ENCODE assay signal across 23 cellular contexts in genomic region chr12:130992448-130992847, GRCh38. TPM values are rescaled to one million over a fixed set of nuclear protein-coding genes. Genes with fewer than 3 reads are reported as not detected.
DNase-seq lines count a peak whose midpoint lies in the region; ATAC-seq, FAIRE-seq and TF ChIP-seq lines count a peak whose summit lies in the region.
"Had no signal": no experiment of that assay in that cellular context is flagged by ENCODE, and none has a peak within 500 bp of the region (broad histone marks: within the 10 kb centered on the region; RNA-seq: fewer than 3 reads in every experiment).

No MANE protein-coding gene starts in this region.

- DNase-seq in activated effector memory CD4-positive, alpha-beta T cell treated with anti-CD3 and anti-CD28 coated beads, Interleukin-2, amount 50 U/mL, for 16 hours: peak; percentile 52
- DNase-seq in activated effector memory CD4-positive, alpha-beta T cell treated with Interleukin-2 at 50 U/mL for 16 hours: no peak
- DNase-seq in NCI-H187 treated with DMSO at 0.1 percent for 48 hours (lab: John Stamatoyannopoulos, UW) (peak; percentile 22), bronchial epithelial cell (ENCODE audit: low read depth) (no peak), SIG-M5 treated with dmso at 0.1 percent for 504 hours (lab: John Stamatoyannopoulos, UW; ENCODE audit: unreplicated experiment) (no peak), caudate nucleus (lab: John Stamatoyannopoulos, UW) (no peak)
- DNase-seq: activated CD4-positive, alpha-beta T cell treated with anti-CD3 and anti-CD28 coated beads, Interleukin-2, amount 50 U/mL, for 48 hours; CD8-positive, alpha-beta T cell; hippocampal formation; kidney glomerular epithelial cell; midbrain; MV-4-11; NCI-H226; stimulated activated CD4-positive, alpha-beta T cell treated with anti-CD3 and anti-CD28 coated beads, Interleukin-15, amount 100 ng/mL, for 24 hours; stimulated activated naive CD8-positive, alpha-beta T cell treated with anti-CD3 and anti-CD28 coated beads, Interleukin-15, Interleukin-2, amounts not matched to agents 100 U/mL and 50 U/mL, for 24 hours had no signal

- peak; percentile 20 for ATAC-seq in stimulated activated memory B cell treated with anti-CD40 and anti-IgM and Interleukin-4, amounts not matched to agents 10 μg/mL and 1 μg/mL and 100 μg/mL, for 72 hours
- ATAC-seq in GM18873 (IDR thresholded peaks at IDR 0.05; ENCODE audit: low FRiP score, unreplicated experiment): no peak
- ATAC-seq: CD8-positive, alpha-beta T cell; HCT116; K562; stimulated activated naive CD8-positive, alpha-beta T cell treated with anti-CD3 and anti-CD28 coated beads, Interleukin-15, Interleukin-2, amounts not matched to agents 100 U/mL and 50 U/mL, for 24 hours had no signal

- FAIRE-seq in bronchial epithelial cell (lab: Jason Lieb, UNC): peak; percentile 40
- FAIRE-seq: endothelial cell of umbilical vein, K562 had no signal

- H3K27me3 ChIP-seq in bronchial epithelial cell (ENCODE audit: control insufficient read depth, insufficient read depth, low read length): no peaks in the 10 kb centered on the region
- H3K27me3 ChIP-seq: neural progenitor cell had no signal

- no peaks in the 10 kb centered on the region for H3K36me3 Mint-ChIP-seq in stimulated activated memory B cell treated with anti-CD40 and anti-IgM and Interleukin-4, amounts not matched to agents 10 μg/mL and 1 μg/mL and 100 μg/mL, for 72 hours
- H3K36me3 Mint-ChIP-seq: activated naive CD4-positive, alpha-beta T cell treated with anti-CD3 and anti-CD28 coated beads, Interleukin-2, amount 50 U/mL, for 24 hours; CD8-positive, alpha-beta T cell; neural progenitor cell had no signal

- H3K36me3 ChIP-seq in bronchial epithelial cell (ENCODE audit: control insufficient read depth, insufficient read depth, low read length): no peaks in the 10 kb centered on the region
- H3K36me3 ChIP-seq: neural progenitor cell had no signal

- no peaks in the 10 kb centered on the region for H3K9me3 Mint-ChIP-seq in stimulated activated memory B cell treated with anti-CD40 and anti-IgM and Interleukin-4, amounts not matched to agents 10 μg/mL and 1 μg/mL and 100 μg/mL, for 72 hours
- H3K9me3 Mint-ChIP-seq: activated naive CD4-positive, alpha-beta T cell treated with anti-CD3 and anti-CD28 coated beads, Interleukin-2, amount 50 U/mL, for 24 hours; CD8-positive, alpha-beta T cell; T-helper 1 cell treated with Interleukin-12 subunit alpha and Interleukin-12 subunit beta and Interleukin-4 antibody, amounts not matched to agents 30 μg/mL and 1 μg/mL, for 36 hours had no signal

- H3K27ac Mint-ChIP-seq in stimulated activated memory B cell treated with anti-CD40 and anti-IgM and Interleukin-4, amounts not matched to agents 10 μg/mL and 1 μg/mL and 100 μg/mL, for 72 hours: no peak overlapping the region
- H3K27ac Mint-ChIP-seq: activated naive CD4-positive, alpha-beta T cell treated with anti-CD3 and anti-CD28 coated beads, Interleukin-2, amount 50 U/mL, for 24 hours; CD8-positive, alpha-beta T cell; T-helper 1 cell treated with Interleukin-12 subunit alpha and Interleukin-12 subunit beta and Interleukin-4 antibody, amounts not matched to agents 30 μg/mL and 1 μg/mL, for 36 hours had no signal

- H3K27me3 Mint-ChIP-seq in stimulated activated memory B cell treated with anti-CD40 and anti-IgM and Interleukin-4, amounts not matched to agents 10 μg/mL and 1 μg/mL and 100 μg/mL, for 72 hours: peaks cover 53% of the 10 kb centered on the region

- H3K4me3 ChIP-seq in bronchial epithelial cell (ENCODE audit: low read depth, low read length): no peak overlapping the region
- H3K4me3 ChIP-seq: K562, neural progenitor cell had no signal

- H3K27ac ChIP-seq in caudate nucleus (ENCODE audit: low read depth, low read length): no peak overlapping the region
- H3K27ac ChIP-seq: neural progenitor cell had no signal

- no peak overlapping the region for H3K4me3 Mint-ChIP-seq in stimulated activated memory B cell treated with anti-CD40 and anti-IgM and Interleukin-4, amounts not matched to agents 10 μg/mL and 1 μg/mL and 100 μg/mL, for 72 hours
- H3K4me3 Mint-ChIP-seq: activated naive CD4-positive, alpha-beta T cell treated with anti-CD3 and anti-CD28 coated beads, Interleukin-2, amount 50 U/mL, for 24 hours; CD8-positive, alpha-beta T cell; neural progenitor cell; T-helper 1 cell treated with Interleukin-12 subunit alpha and Interleukin-12 subunit beta and Interleukin-4 antibody, amounts not matched to agents 30 μg/mL and 1 μg/mL, for 36 hours had no signal

- H3K4me1 Mint-ChIP-seq in stimulated activated memory B cell treated with anti-CD40 and anti-IgM and Interleukin-4, amounts not matched to agents 10 μg/mL and 1 μg/mL and 100 μg/mL, for 72 hours: no peaks in the 10 kb centered on the region
- H3K4me1 Mint-ChIP-seq: activated naive CD4-positive, alpha-beta T cell treated with anti-CD3 and anti-CD28 coated beads, Interleukin-2, amount 50 U/mL, for 24 hours had no signal

- no peak for TF ChIP-seq CTCF in bronchial epithelial cell (IDR thresholded peaks at IDR 0.05; ENCODE audit: insufficient read depth, low read length, severe bottlenecking)

RNA-seq across cellular contexts. Expression of gene ADGRD1, which starts 38.7 kb away (rescaled TPM):
- under 0.01 TPM in 1 of 2 replicates, not detected in the other for total RNA-seq in bronchial epithelial cell
- total RNA-seq: CD8-positive, alpha-beta T cell; endothelial cell of umbilical vein had no signal

Comparison
In these comparisons a context has a peak if more than half of its experiments do, and no peak if none do; other contexts are left out.
1. DNase-seq: peak in activated effector memory CD4-positive, alpha-beta T cell treated with anti-CD3 and anti-CD28 coated beads, Interleukin-2, amount 50 U/mL, for 16 hours (single experiment) and NCI-H187 treated with DMSO at 0.1 percent for 48 hours (single experiment); none in activated effector memory CD4-positive, alpha-beta T cell treated with Interleukin-2 at 50 U/mL for 16 hours (single experiment), bronchial epithelial cell (single experiment), SIG-M5 treated with dmso at 0.1 percent for 504 hours (single experiment) and caudate nucleus (0 of 61).